ENCODE assay signal across 8 cellular contexts in the genomic region with DNA sequence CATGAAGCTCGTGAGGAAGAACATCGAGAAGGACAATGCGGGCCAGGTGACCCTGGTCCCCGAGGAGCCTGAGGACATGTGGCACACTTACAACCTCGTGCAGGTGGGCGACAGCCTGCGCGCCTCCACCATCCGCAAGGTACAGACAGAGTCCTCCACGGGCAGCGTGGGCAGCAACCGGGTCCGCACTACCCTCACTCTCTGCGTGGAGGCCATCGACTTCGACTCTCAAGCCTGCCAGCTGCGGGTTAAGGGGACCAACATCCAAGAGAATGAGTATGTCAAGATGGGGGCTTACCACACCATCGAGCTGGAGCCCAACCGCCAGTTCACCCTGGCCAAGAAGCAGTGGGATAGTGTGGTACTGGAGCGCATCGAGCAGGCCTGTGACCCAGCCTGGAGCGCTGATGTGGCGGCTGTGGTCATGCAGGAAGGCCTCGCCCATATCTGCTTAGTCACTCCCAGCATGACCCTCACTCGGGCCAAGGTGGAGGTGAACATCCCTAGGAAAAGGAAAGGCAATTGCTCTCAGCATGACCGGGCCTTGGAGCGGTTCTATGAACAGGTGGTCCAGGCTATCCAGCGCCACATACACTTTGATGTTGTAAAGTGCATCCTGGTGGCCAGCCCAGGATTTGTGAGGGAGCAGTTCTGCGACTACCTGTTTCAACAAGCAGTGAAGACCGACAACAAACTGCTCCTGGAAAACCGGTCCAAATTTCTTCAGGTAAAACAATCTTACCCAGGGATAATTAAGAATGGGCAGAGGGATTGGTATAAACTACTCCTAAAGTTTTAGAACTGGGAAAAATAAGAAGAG. TPM values are rescaled to one million over a fixed set of nuclear protein-coding genes. Genes with fewer than 3 reads are reported as not detected.
A peak's percentile ranks its signal among the peaks of the same experiment; 100 is the strongest.
DNase-seq lines count a peak whose midpoint lies in the region; ATAC-seq lines count a peak whose summit lies in the region.

No MANE protein-coding gene starts in this region.

- peaks cover 53% of the 10 kb centered on the region for H3K4me1 Mint-ChIP-seq in activated CD8-positive, alpha-beta memory T cell treated with anti-CD3 and anti-CD28 coated beads, Interleukin-2, amount 10 ng/mL, durations not matched to agents 7 days and 5 days
- H3K4me1 Mint-ChIP-seq in effector memory CD8-positive, alpha-beta T cell (ENCODE audit: low read depth in 2 of 2), result peaks cover 40 to 43% of the 10 kb centered on the region in 2 donors
- H3K4me1 Mint-ChIP-seq in memory B cell, result peaks cover 40% of the 10 kb centered on the region

- H3K27ac Mint-ChIP-seq in activated CD8-positive, alpha-beta memory T cell treated with anti-CD3 and anti-CD28 coated beads, Interleukin-2, amount 10 ng/mL, durations not matched to agents 7 days and 5 days, result peak overlapping the region; percentile 93
- peak overlapping the region; percentile 95 to 96 for H3K27ac Mint-ChIP-seq in effector memory CD8-positive, alpha-beta T cell
- peak overlapping the region; percentile 76 for H3K27ac Mint-ChIP-seq in memory B cell

- ATAC-seq in HG02870 (IDR thresholded peaks at IDR 0.05; ENCODE audit: unreplicated experiment) (peak; percentile 36), memory B cell (ENCODE audit: low read depth) (peak; percentile 22)
- ATAC-seq in activated CD8-positive, alpha-beta memory T cell treated with anti-CD3 and anti-CD28 coated beads, Interleukin-2, amount 10 ng/mL, durations not matched to agents 7 days and 5 days, result peak; percentile 69
- ATAC-seq in effector memory CD8-positive, alpha-beta T cell (replicated peaks), result peak; percentile 60

- DNase-seq in SIG-M5 treated with dmso at 0.1 percent for 504 hours (lab: John Stamatoyannopoulos, UW; ENCODE audit: unreplicated experiment), result peak; percentile 63
- DNase-seq in SIG-M5 (lab: John Stamatoyannopoulos, UW), result no peak
- DNase-seq in NCI-H2227 (lab: John Stamatoyannopoulos, UW; ENCODE audit: unreplicated experiment), result peak; percentile 42
- DNase-seq in activated CD8-positive, alpha-beta memory T cell treated with anti-CD3 and anti-CD28 coated beads, Interleukin-2, amount 10 ng/mL, durations not matched to agents 7 days and 5 days, result peak; percentile 85
- peak; percentile 22 to 36 (median 32) for DNase-seq in effector memory CD8-positive, alpha-beta T cell
- DNase-seq in memory B cell (ENCODE audit: low spot score in 2 of 2), result no peak
- DNase-seq in stimulated activated CD8-positive, alpha-beta memory T cell treated with anti-CD3 and anti-CD28 coated beads, Interleukin-15, amount 100 ng/mL, for 24 hours (ENCODE audit: low read depth), result peak; percentile 13

- H3K36me3 Mint-ChIP-seq in activated CD8-positive, alpha-beta memory T cell treated with anti-CD3 and anti-CD28 coated beads, Interleukin-2, amount 10 ng/mL, durations not matched to agents 7 days and 5 days, result peaks cover 40% of the 10 kb centered on the region
- H3K36me3 Mint-ChIP-seq in effector memory CD8-positive, alpha-beta T cell (ENCODE audit: insufficient read depth), result peaks cover 26% of the 10 kb centered on the region
- peaks cover 12% of the 10 kb centered on the region for H3K36me3 Mint-ChIP-seq in memory B cell

- H3K9me3 Mint-ChIP-seq in activated CD8-positive, alpha-beta memory T cell treated with anti-CD3 and anti-CD28 coated beads, Interleukin-2, amount 10 ng/mL, durations not matched to agents 7 days and 5 days (ENCODE audit: low read depth), result no peaks in the 10 kb centered on the region
- H3K9me3 Mint-ChIP-seq in effector memory CD8-positive, alpha-beta T cell, result no peaks in the 10 kb centered on the region
- H3K9me3 Mint-ChIP-seq in memory B cell, result no peaks in the 10 kb centered on the region

- CTCF ChIA-PET in activated CD8-positive, alpha-beta memory T cell treated with anti-CD3 and anti-CD28 coated beads, Interleukin-2, amount 10 ng/mL, durations not matched to agents 7 days and 5 days (lab: Charles Lee), result interaction anchor here (0.9 to 3.9 kb wide), 12 partner anchors 9 to 144 kb away, joined by 3 to 34 read pairs (median 6); a partner anchor contains a TSS

- no peaks in the 10 kb centered on the region for H3K27me3 Mint-ChIP-seq in activated CD8-positive, alpha-beta memory T cell treated with anti-CD3 and anti-CD28 coated beads, Interleukin-2, amount 10 ng/mL, durations not matched to agents 7 days and 5 days
- H3K27me3 Mint-ChIP-seq in effector memory CD8-positive, alpha-beta T cell, result no peaks in the 10 kb centered on the region
- H3K27me3 Mint-ChIP-seq in memory B cell, result no peaks in the 10 kb centered on the region

- H3K4me3 Mint-ChIP-seq in activated CD8-positive, alpha-beta memory T cell treated with anti-CD3 and anti-CD28 coated beads, Interleukin-2, amount 10 ng/mL, durations not matched to agents 7 days and 5 days, result peak overlapping the region; percentile 95
- peak overlapping the region; percentile 94 to 97 for H3K4me3 Mint-ChIP-seq in effector memory CD8-positive, alpha-beta T cell
- peak overlapping the region; percentile 95 for H3K4me3 Mint-ChIP-seq in memory B cell

RNA-seq across cellular contexts. Expression of a gene that starts 12.9 kb away (rescaled TPM):
- total RNA-seq in activated CD8-positive, alpha-beta memory T cell treated with anti-CD3 and anti-CD28 coated beads, Interleukin-2, amount 10 ng/mL, durations not matched to agents 7 days and 5 days, result 10 to 100 TPM; 37.0 to 66.8 TPM

RNA-seq across cellular contexts. Expression of a gene that starts 12.9 kb away (rescaled TPM):
- 10 to 100 TPM; 41.8 to 63.4 TPM for total RNA-seq in activated CD8-positive, alpha-beta memory T cell treated with anti-CD3 and anti-CD28 coated beads, Interleukin-2, amount 10 ng/mL, durations not matched to agents 7 days and 5 days

Comparison
In these comparisons a context has a peak if more than half of its experiments do, and no peak if none do; other contexts are left out.
1. DNase-seq: peak in SIG-M5 treated with dmso at 0.1 percent for 504 hours (single experiment), NCI-H2227 (single experiment), activated CD8-positive, alpha-beta memory T cell treated with anti-CD3 and anti-CD28 coated beads, Interleukin-2, amount 10 ng/mL, durations not matched to agents 7 days and 5 days (single experiment), effector memory CD8-positive, alpha-beta T cell (3 of 3) and stimulated activated CD8-positive, alpha-beta memory T cell treated with anti-CD3 and anti-CD28 coated beads, Interleukin-15, amount 100 ng/mL, for 24 hours (single experiment); none in SIG-M5 (single experiment) and memory B cell (0 of 2).
2. Peak in every context shown above with its lines, with median percentiles within 50 percentile points of each other: ATAC-seq, H3K27ac Mint-ChIP-seq and H3K4me3 Mint-ChIP-seq.